In genomic region chr21:37369307-37369854, GRCh38 we compare ENCODE assay signal across 9 cellular contexts. TPM values are rescaled to one million over a fixed set of nuclear protein-coding genes. Genes with fewer than 3 reads are reported as not detected.
DNase-seq lines count a peak whose midpoint lies in the region; ATAC-seq, FAIRE-seq and TF ChIP-seq lines count a peak whose summit lies in the region.
"Had no signal": no experiment of that assay in that cellular context is flagged by ENCODE, and none has a peak within 500 bp of the region (broad histone marks: within the 10 kb centered on the region; RNA-seq: fewer than 3 reads in every experiment).

No MANE protein-coding gene starts in this region.

- no peak for TF ChIP-seq POLR2A in GM12891 (IDR thresholded peaks at IDR 0.05; ENCODE audit: low read depth, low read length)

- H3K36me3 Mint-ChIP-seq in CD8-positive, alpha-beta T cell: peaks cover 14% of the 10 kb centered on the region

- H3K27me3 Mint-ChIP-seq in CD8-positive, alpha-beta T cell (ENCODE audit: low read depth): no peaks in the 10 kb centered on the region

- H3K4me1 Mint-ChIP-seq in CD8-positive, alpha-beta T cell (ENCODE audit: low read depth): peaks cover 69% of the 10 kb centered on the region

- no peak overlapping the region for H2AFZ ChIP-seq in neuron (ENCODE audit: low read depth, low read length)

- CTCF ChIA-PET in CD8-positive, alpha-beta T cell (lab: Charles Lee): interaction anchor here (1.8 kb wide), 1 partner anchor 95 kb away, joined by 8 read pairs; no protein-coding TSS in a partner anchor

- TF ChIP-seq CTCF in CD8-positive, alpha-beta T cell (IDR thresholded peaks at IDR 0.05): no peak

- H3K27ac Mint-ChIP-seq in CD8-positive, alpha-beta T cell: peak overlapping the region; percentile 88

- intact Hi-C loops in CD8-positive, alpha-beta T cell (cut with DNase I, micrococcal nuclease): loop anchor here (1.0 to 10.0 kb wide), 6 partner anchors 195 to 1815 kb away; partner anchors contain the start of genes PIGP (in 2 of the 2), SETD4 (in 2 of the 2), TTC3 (in 2 of the 2) and HLCS (in 1 of the 2)

- H3K9me3 ChIP-seq in CD8-positive, alpha-beta T cell (ENCODE audit: low read length): no peaks in the 10 kb centered on the region
- no peaks in the 10 kb centered on the region for H3K9me3 ChIP-seq in effector memory CD4-positive, alpha-beta T cell (ENCODE audit: control insufficient read depth, low read length)
- H3K9me3 ChIP-seq in neuron (ENCODE audit: low read length): no peaks in the 10 kb centered on the region

- no peaks in the 10 kb centered on the region for H3K9me3 Mint-ChIP-seq in CD8-positive, alpha-beta T cell

- no peaks in the 10 kb centered on the region for H3K36me3 ChIP-seq in CD8-positive, alpha-beta T cell (ENCODE audit: insufficient read depth, low read length)
- no peaks in the 10 kb centered on the region for H3K36me3 ChIP-seq in effector memory CD4-positive, alpha-beta T cell (ENCODE audit: control insufficient read depth, insufficient read depth, low read length)
- no peaks in the 10 kb centered on the region for H3K36me3 ChIP-seq in neuron (ENCODE audit: insufficient read depth, low read length)

- POLR2A ChIA-PET in CD8-positive, alpha-beta T cell (lab: Charles Lee): interaction anchor here (1.0 to 3.1 kb wide), 5 partner anchors 13 to 202 kb away, joined by 3 to 17 read pairs (median 4); partner anchors contain the start of gene VPS26C

- ATAC-seq in CD8-positive, alpha-beta T cell: no peak

- no peaks in the 10 kb centered on the region for H3K27me3 ChIP-seq in CD8-positive, alpha-beta T cell (ENCODE audit: insufficient read depth, low read length)
- H3K27me3 ChIP-seq in effector memory CD4-positive, alpha-beta T cell (replicated peaks; ENCODE audit: control insufficient read depth, insufficient read depth, low read length, poor library complexity, severe bottlenecking): no peaks in the 10 kb centered on the region
- no peaks in the 10 kb centered on the region for H3K27me3 ChIP-seq in neuron (ENCODE audit: insufficient read depth, low read length)

- no peak for DNase-seq in CD8-positive, alpha-beta T cell
- DNase-seq in NAMALWA (ENCODE audit: low spot score) (peak; percentile 34), frontal cortex (ENCODE audit: low spot score in 2 of 2) (no peak), iPS-NIHi11 (ENCODE audit: low spot score) (no peak), GM12891 (ENCODE audit: insufficient read length, low spot score) (no peak), NCI-H2081 (lab: John Stamatoyannopoulos, UW) (no peak)
- DNase-seq in effector memory CD4-positive, alpha-beta T cell: no peak
- DNase-seq: central memory CD4-positive, alpha-beta T cell had no signal

- peaks cover 61% of the 10 kb centered on the region for H3K4me1 ChIP-seq in CD8-positive, alpha-beta T cell (ENCODE audit: insufficient read depth, low read length)
- H3K4me1 ChIP-seq in effector memory CD4-positive, alpha-beta T cell (ENCODE audit: control insufficient read depth, insufficient read depth, low read length, poor library complexity, severe bottlenecking): peaks cover 35% of the 10 kb centered on the region
- H3K4me1 ChIP-seq in neuron (ENCODE audit: insufficient read depth, low read length): peaks cover 24% of the 10 kb centered on the region

- peak overlapping the region; percentile 86 for H3K4me3 ChIP-seq in CD8-positive, alpha-beta T cell (ENCODE audit: low read depth, low read length)
- peak overlapping the region; percentile 95 for H3K4me3 ChIP-seq in effector memory CD4-positive, alpha-beta T cell (ENCODE audit: insufficient read depth, low read depth, low read length, poor library complexity, severe bottlenecking)
- H3K4me3 ChIP-seq in neuron (ENCODE audit: low read length): peak overlapping the region; percentile 99

- H3K27ac ChIP-seq in CD8-positive, alpha-beta T cell (ENCODE audit: low read depth, low read length): no peak overlapping the region
- peak overlapping the region; percentile 98 for H3K27ac ChIP-seq in effector memory CD4-positive, alpha-beta T cell (ENCODE audit: insufficient read depth, low read length, poor library complexity, severe bottlenecking)

- H3K4me3 Mint-ChIP-seq in CD8-positive, alpha-beta T cell: peak overlapping the region; percentile 91

- FAIRE-seq in frontal cortex (lab: Jason Lieb, UNC) (no peak), GM12891 (lab: Jason Lieb, UNC) (no peak)

TF ChIP-seq in GM12891, 5 proteins besides CTCF, POLR2A, EP300 and RAD21:
- no peak for TF ChIP-seq POU2F2 (IDR thresholded peaks at IDR 0.05; ENCODE audit: low read depth, low read length)
- no peak for TF ChIP-seq TAF1 (IDR thresholded peaks at IDR 0.05; ENCODE audit: low read depth, low read length)
- no peak for TF ChIP-seq SPI1 (IDR thresholded peaks at IDR 0.05; ENCODE audit: low read depth, low read length)
- no peak for TF ChIP-seq POLR2AphosphoS5 (IDR thresholded peaks at IDR 0.05; ENCODE audit: low read depth, low read length)
- TF ChIP-seq PAX5 (IDR thresholded peaks at IDR 0.05; ENCODE audit: insufficient read depth, low read length, severe bottlenecking): no peak

RNA-seq across cellular contexts. Expression of gene DYRK1A, which starts 2.8 kb away (rescaled TPM):
- 100 to 1,000 TPM; 171 to 195 TPM for total RNA-seq in CD8-positive, alpha-beta T cell
- 172 TPM for total RNA-seq in frontal cortex
- polyA plus RNA-seq in GM12891 (2012; ENCODE audit: low read depth, missing spikeins): 16.2 TPM
